24 cellular contexts compared by ENCODE assay signal in the genomic region with DNA sequence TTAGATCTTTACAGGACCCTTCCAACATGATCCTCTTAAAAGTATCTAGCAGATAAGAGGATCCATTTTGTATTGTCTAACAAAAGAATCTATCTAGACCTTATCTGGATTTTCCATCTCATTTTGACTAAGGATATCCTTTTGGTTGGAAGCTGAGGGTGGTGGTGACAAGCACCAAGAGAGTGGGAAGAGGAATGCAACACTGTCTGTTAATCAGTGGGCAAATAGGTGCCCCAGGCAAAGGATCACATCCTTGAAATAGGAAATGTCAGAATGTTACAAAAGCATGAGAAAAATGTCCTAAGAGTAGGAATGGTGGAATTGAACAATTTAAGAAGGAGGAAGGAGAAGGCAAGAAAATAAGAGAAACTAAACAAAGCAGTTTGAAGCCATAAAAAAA.
"Had no signal": no experiment of that assay in that cellular context is flagged by ENCODE, and none has a peak within 500 bp of the region (broad histone marks: within the 10 kb centered on the region; RNA-seq: fewer than 3 reads in every experiment).

No MANE protein-coding gene starts in this region.

- H3K27ac ChIP-seq: coronary artery, dorsolateral prefrontal cortex, epithelial cell of prostate, esophagus squamous epithelium, gastrocnemius medialis, heart left ventricle, hepatocyte, left lung had no signal

- H3K4me3 ChIP-seq: coronary artery, dorsolateral prefrontal cortex, esophagus squamous epithelium, gastrocnemius medialis, heart left ventricle, hepatocyte, left lung, lung, mucosa of descending colon had no signal

- H3K79me2 ChIP-seq: hepatocyte had no signal

- H3K4me1 ChIP-seq: esophagus squamous epithelium, gastrocnemius medialis, heart left ventricle, left lung had no signal

- FAIRE-seq: keratinocyte had no signal

- H3K9me3 ChIP-seq: gastrocnemius medialis, heart left ventricle, mucosa of descending colon had no signal

- H3K27ac Mint-ChIP-seq: immature natural killer cell, memory B cell, mesothelial cell of epicardium had no signal

- H3K36me3 Mint-ChIP-seq: memory B cell, mesothelial cell of epicardium had no signal

- H3K4me3 Mint-ChIP-seq: immature natural killer cell, memory B cell, mesothelial cell of epicardium had no signal

- H3K36me3 ChIP-seq: esophagus squamous epithelium, gastrocnemius medialis, heart left ventricle, left lung had no signal

- H3K27me3 ChIP-seq: dorsolateral prefrontal cortex, esophagus squamous epithelium, gastrocnemius medialis, heart left ventricle, hepatocyte, left lung had no signal

- DNase-seq: dermis blood vessel endothelial cell; dorsolateral prefrontal cortex; effector CD4-positive, alpha-beta T cell; effector memory CD4-positive, alpha-beta T cell; erythroblast; esophagus squamous epithelium; foreskin fibroblast; foreskin melanocyte; gastrocnemius medialis; heart left ventricle; hypothalamus; immature natural killer cell; left cardiac atrium; left lung; left ventricle myocardium superior; mammary epithelial cell; mucosa of descending colon had no signal

- H2AFZ ChIP-seq: hepatocyte had no signal

- H3K4me1 Mint-ChIP-seq: immature natural killer cell, memory B cell had no signal

- H3K27me3 Mint-ChIP-seq: memory B cell had no signal

- H3K4me2 ChIP-seq: hepatocyte had no signal
